ENCODE assay signal across 29 cellular contexts in the genomic region with DNA sequence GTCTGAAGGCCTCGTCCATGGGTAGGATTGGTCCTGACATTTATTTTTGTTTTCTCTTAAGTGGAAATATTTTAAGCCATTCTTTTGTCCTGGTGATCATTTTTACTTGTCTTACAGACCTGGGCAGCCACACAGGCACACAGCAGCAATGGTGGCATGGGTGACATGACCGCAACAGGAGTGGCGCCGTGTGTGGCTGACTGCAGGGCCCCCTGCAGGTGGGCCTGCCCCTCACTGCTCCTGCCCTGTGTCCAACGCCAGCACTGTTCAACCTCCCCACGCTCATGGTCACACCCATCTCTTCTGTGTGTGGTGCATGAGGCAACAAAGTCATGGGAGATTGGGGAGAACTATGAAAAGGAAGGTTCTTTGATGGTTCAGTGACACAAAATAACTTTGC.
"Had no signal": no experiment of that assay in that cellular context is flagged by ENCODE, and none has a peak within 500 bp of the region (broad histone marks: within the 10 kb centered on the region; RNA-seq: fewer than 3 reads in every experiment).

No MANE protein-coding gene starts in this region.

- ATAC-seq: activated T-cell treated with anti-CD3 and anti-CD28 coated beads, Interleukin-2, amount 50 U/mL, for 72 hours; activated T-helper 17 cell treated with anti-CD3 and anti-CD28 coated beads, Interleukin-2, amount 50 U/mL, for 72 hours; body of pancreas; Panc1 had no signal

- H3K27ac Mint-ChIP-seq: activated B cell treated with CpG ODN at 0.5 μM for 24 hours; activated CD4-positive, alpha-beta memory T cell treated with anti-CD3 and anti-CD28 coated beads, Interleukin-2, amount 10 ng/mL, durations not matched to agents 7 days and 5 days; activated naive CD4-positive, alpha-beta T cell treated with anti-CD3 and anti-CD28 coated beads, Interleukin-2, amount 50 U/mL, for 24 hours; activated naive CD8-positive, alpha-beta T cell treated with anti-CD3 and anti-CD28 coated beads, Interleukin-2, amount 10 ng/mL, durations not matched to agents 7 days and 5 days; activated T-cell treated with anti-CD3 and anti-CD28 coated beads, Interleukin-2, amount 50 U/mL, for 72 hours; activated T-helper 17 cell treated with anti-CD3 and anti-CD28 coated beads, Interleukin-2, amount 50 U/mL, for 72 hours had no signal

- H3K4me3 ChIP-seq: body of pancreas, breast epithelium, SJCRH30, SK-N-MC had no signal

- H3K9me3 ChIP-seq: body of pancreas, breast epithelium, SJCRH30 had no signal

- H3K4me2 ChIP-seq: KMS-11 had no signal

- DNase-seq: activated B cell treated with CpG ODN at 0.5 μM for 24 hours; activated CD4-positive, alpha-beta memory T cell treated with anti-CD3 and anti-CD28 coated beads, Interleukin-2, amount 10 ng/mL, durations not matched to agents 7 days and 5 days; activated CD4-positive, alpha-beta T cell treated with anti-CD3 and anti-CD28 coated beads for 4 hours; activated CD4-positive, CD25-positive, alpha-beta regulatory T cell treated with anti-CD3 and anti-CD28 coated beads, Interleukin-2, amount 50 U/mL, for 72 hours; activated gamma-delta T cell; activated naive CD4-positive, alpha-beta T cell treated with Interleukin-2 at 50 U/mL for 16 hours; activated naive CD8-positive, alpha-beta T cell treated with anti-CD3 and anti-CD28 coated beads, Interleukin-2, amount 10 ng/mL, durations not matched to agents 7 days and 5 days; activated T-cell treated with anti-CD3 and anti-CD28 coated beads, Interleukin-2, amount 50 U/mL, for 1 hour; activated T-cell treated with anti-CD3 and anti-CD28 coated beads, Interleukin-2, amount 50 U/mL, for 72 hours; amygdala; body of pancreas; NCI-H1105; NCI-H1417 treated with DMSO at 0.1 percent for 48 hours; NCI-H1930; NCI-H2081 treated with DMSO at 0.1 percent for 48 hours; NCI-H226; NCI-H446 treated with DMSO at 0.1 percent for 48 hours; NCI-H524; NCI-H69; NCI-H82; SHP77; SJCRH30 had no signal

- H3K4me3 Mint-ChIP-seq: activated B cell treated with CpG ODN at 0.5 μM for 24 hours; activated CD4-positive, alpha-beta memory T cell treated with anti-CD3 and anti-CD28 coated beads, Interleukin-2, amount 10 ng/mL, durations not matched to agents 7 days and 5 days; activated naive CD4-positive, alpha-beta T cell treated with anti-CD3 and anti-CD28 coated beads, Interleukin-2, amount 50 U/mL, for 24 hours; activated T-cell treated with anti-CD3 and anti-CD28 coated beads, Interleukin-2, amount 50 U/mL, for 72 hours; activated T-helper 17 cell treated with anti-CD3 and anti-CD28 coated beads, Interleukin-2, amount 50 U/mL, for 72 hours had no signal

- H3K9ac ChIP-seq: KMS-11 had no signal

- H3K27ac ChIP-seq: body of pancreas, breast epithelium, KMS-11, SJCRH30, SK-N-MC had no signal

- H3K36me3 ChIP-seq: breast epithelium, SJCRH30 had no signal

- H3K4me1 Mint-ChIP-seq: activated B cell treated with CpG ODN at 0.5 μM for 24 hours; activated CD4-positive, alpha-beta memory T cell treated with anti-CD3 and anti-CD28 coated beads, Interleukin-2, amount 10 ng/mL, durations not matched to agents 7 days and 5 days; activated naive CD4-positive, alpha-beta T cell treated with anti-CD3 and anti-CD28 coated beads, Interleukin-2, amount 50 U/mL, for 24 hours; activated T-helper 17 cell treated with anti-CD3 and anti-CD28 coated beads, Interleukin-2, amount 50 U/mL, for 72 hours had no signal

- H3K9me3 Mint-ChIP-seq: activated B cell treated with CpG ODN at 0.5 μM for 24 hours; activated CD4-positive, alpha-beta memory T cell treated with anti-CD3 and anti-CD28 coated beads, Interleukin-2, amount 10 ng/mL, durations not matched to agents 7 days and 5 days; activated naive CD4-positive, alpha-beta T cell treated with anti-CD3 and anti-CD28 coated beads, Interleukin-2, amount 50 U/mL, for 24 hours; activated T-cell treated with anti-CD3 and anti-CD28 coated beads, Interleukin-2, amount 50 U/mL, for 72 hours; activated T-helper 17 cell treated with anti-CD3 and anti-CD28 coated beads, Interleukin-2, amount 50 U/mL, for 72 hours had no signal

- H3K27me3 ChIP-seq: body of pancreas, breast epithelium, SJCRH30 had no signal

- H3K36me3 Mint-ChIP-seq: activated naive CD4-positive, alpha-beta T cell treated with anti-CD3 and anti-CD28 coated beads, Interleukin-2, amount 50 U/mL, for 24 hours; activated naive CD8-positive, alpha-beta T cell treated with anti-CD3 and anti-CD28 coated beads, Interleukin-2, amount 10 ng/mL, durations not matched to agents 7 days and 5 days had no signal

- FAIRE-seq: astrocyte had no signal

- H3K4me1 ChIP-seq: body of pancreas, breast epithelium, SJCRH30 had no signal
